ENCODE assay signal across 1 cellular context in genomic region chr16:22008215-22009142, GRCh38.
TF ChIP-seq lines count a peak whose summit lies in the region.

No MANE protein-coding gene starts in this region.

TF ChIP-seq in HEK293, 187 proteins besides CTCF, POLR2A, EP300 and RAD21 (continued from another document):
- TF ChIP-seq ZBTB11 (tag by site-specific recombination; conservative IDR thresholded peaks at IDR 0.05; ENCODE audit: low read depth) (0 out of 2 replicates have a peak, but pooled peaks have one; percentile 15), ZNF791 (tag by site-specific recombination; IDR thresholded peaks at IDR 0.05) (no peak), GLI2 (tag by site-specific recombination; IDR thresholded peaks at IDR 0.05; ENCODE audit: borderline replicate concordance, low read depth) (no peak), ZNF473 (tag by site-specific recombination; IDR thresholded peaks at IDR 0.05) (no peak), ZSCAN23 (tag by site-specific recombination; IDR thresholded peaks at IDR 0.05) (no peak), ZNF629 (tag by site-specific recombination; IDR thresholded peaks at IDR 0.05) (no peak), ZNF600 (tag by site-specific recombination; IDR thresholded peaks at IDR 0.05) (peak; percentile 65), ZNF362 (tag by site-specific recombination; IDR thresholded peaks at IDR 0.05) (0 out of 2 replicates have a peak, but pooled peaks have one; percentile 10), ZNF140 (tag by site-specific recombination; IDR thresholded peaks at IDR 0.05) (no peak)
